8 cellular contexts compared by ENCODE assay signal in the genomic region with DNA sequence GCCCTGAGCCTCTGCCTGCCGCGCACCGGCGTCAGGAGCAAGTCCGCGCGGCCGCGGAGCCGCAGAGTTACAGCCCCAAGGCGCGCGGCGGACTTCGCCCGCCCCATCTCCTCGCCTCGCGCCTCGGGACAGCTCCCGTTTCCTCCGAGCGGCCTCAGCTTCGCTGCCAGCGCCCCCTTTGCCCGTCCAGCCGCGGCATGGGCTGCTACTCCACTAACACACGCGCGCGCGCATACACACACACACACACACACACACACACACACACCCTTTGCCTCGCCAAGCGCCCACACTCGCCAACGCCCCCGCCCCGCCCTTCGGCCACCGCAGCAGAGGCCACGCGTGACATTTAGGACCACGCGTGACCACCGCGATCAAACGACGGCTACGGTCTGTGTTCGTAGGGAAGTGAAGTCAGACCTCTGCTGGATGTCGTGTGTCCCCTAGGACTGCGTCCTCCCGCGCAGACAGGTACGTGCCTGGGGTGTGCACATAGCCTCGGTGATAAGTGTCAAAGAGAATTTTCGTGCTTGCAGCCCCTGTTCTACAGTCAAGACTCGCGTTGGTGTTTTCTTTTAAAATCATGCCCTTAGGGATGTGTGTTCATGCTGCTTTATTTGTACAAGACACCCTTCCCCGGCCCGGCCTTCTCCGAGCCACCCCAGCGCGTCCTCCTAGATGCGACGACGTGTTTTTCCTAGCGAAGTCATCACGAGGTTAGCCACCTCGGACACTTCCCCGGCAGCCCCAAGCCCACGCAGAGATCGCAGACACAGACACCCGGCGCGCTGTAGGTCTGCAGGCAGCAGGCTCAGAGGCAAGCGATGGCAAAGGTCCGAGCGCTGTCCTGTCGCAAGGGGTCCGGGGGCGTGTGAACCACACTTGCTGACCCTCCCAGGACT. TPM values are rescaled to one million over a fixed set of nuclear protein-coding genes. Genes with fewer than 3 reads are reported as not detected.
A peak's percentile ranks its signal among the peaks of the same experiment; 100 is the strongest.
DNase-seq lines count a peak whose midpoint lies in the region; ATAC-seq, FAIRE-seq and TF ChIP-seq lines count a peak whose summit lies in the region.

No MANE protein-coding gene starts in this region.

- H3K4me1 Mint-ChIP-seq in stimulated activated naive CD8-positive, alpha-beta T cell treated with anti-CD3 and anti-CD28 coated beads, Interleukin-15, Interleukin-2, amounts not matched to agents 100 ng/mL and 50 ng/mL, for 24 hours (ENCODE audit: low read depth) = peaks cover 38% of the 10 kb centered on the region

- H3K27me3 Mint-ChIP-seq in stimulated activated naive CD8-positive, alpha-beta T cell treated with anti-CD3 and anti-CD28 coated beads, Interleukin-15, Interleukin-2, amounts not matched to agents 100 ng/mL and 50 ng/mL, for 24 hours = peaks cover 68% of the 10 kb centered on the region

- peak in 2 of 4 donors; percentile 4 to 18 for ATAC-seq in right lobe of liver
- no peak for ATAC-seq in GM21825 (IDR thresholded peaks at IDR 0.05; ENCODE audit: unreplicated experiment)

- no peak for FAIRE-seq in bronchial epithelial cell (lab: Jason Lieb, UNC)

- intact Hi-C loops in right lobe of liver (cut with DNase I) = no loop called here
- intact Hi-C loops in head of caudate nucleus (cut with DNase I) = loop anchor here (10.0 kb wide), 1 partner anchor 440 kb away; no protein-coding TSS in a partner anchor

- H3K9me3 Mint-ChIP-seq in stimulated activated naive CD8-positive, alpha-beta T cell treated with anti-CD3 and anti-CD28 coated beads, Interleukin-15, Interleukin-2, amounts not matched to agents 100 ng/mL and 50 ng/mL, for 24 hours = no peaks in the 10 kb centered on the region

- no peaks in the 10 kb centered on the region for H3K36me3 Mint-ChIP-seq in stimulated activated naive CD8-positive, alpha-beta T cell treated with anti-CD3 and anti-CD28 coated beads, Interleukin-15, Interleukin-2, amounts not matched to agents 100 ng/mL and 50 ng/mL, for 24 hours (ENCODE audit: low read depth)

- H3K4me3 ChIP-seq in bronchial epithelial cell (ENCODE audit: low read depth, low read length) (peak overlapping the region; percentile 8), right lobe of liver (peak overlapping the region; percentile 42 to 63 (median 50))

- 2% methylated on average over 35 of the region's 83 CpGs for WGBS in right lobe of liver (ENCODE audit: insufficient coverage, low coverage, low lambda C conversion rate, missing lambda C conversion rate)

- no peaks in the 10 kb centered on the region for H3K9me3 ChIP-seq in right lobe of liver

- TF ChIP-seq CTCF in bronchial epithelial cell (IDR thresholded peaks at IDR 0.05; ENCODE audit: insufficient read depth, low read length, severe bottlenecking) (no peak), right lobe of liver (IDR thresholded peaks at IDR 0.05) (no peak)

- H3K27ac ChIP-seq in right lobe of liver = no peak overlapping the region

- peaks cover 0 to 32% (median 6%) of the 10 kb centered on the region in 4 donors for H3K4me1 ChIP-seq in right lobe of liver

- DNase-seq in D341Med (ENCODE audit: low spot score) (peak; percentile 65), NOMO-1 treated with DMSO at 0.1 percent for 48 hours (lab: John Stamatoyannopoulos, UW; ENCODE audit: unreplicated experiment) (peak; percentile 11), bronchial epithelial cell (ENCODE audit: low read depth) (no peak), right lobe of liver (peak in 2 of 3 donors; percentile 28 to 54), cerebellar cortex (ENCODE audit: low spot score) (no peak), head of caudate nucleus (no peak)

- TF ChIP-seq POLR2A in right lobe of liver (IDR thresholded peaks at IDR 0.05) = no peak

- H3K4me3 Mint-ChIP-seq in stimulated activated naive CD8-positive, alpha-beta T cell treated with anti-CD3 and anti-CD28 coated beads, Interleukin-15, Interleukin-2, amounts not matched to agents 100 ng/mL and 50 ng/mL, for 24 hours = peak overlapping the region; percentile 73

- H3K27ac Mint-ChIP-seq in stimulated activated naive CD8-positive, alpha-beta T cell treated with anti-CD3 and anti-CD28 coated beads, Interleukin-15, Interleukin-2, amounts not matched to agents 100 ng/mL and 50 ng/mL, for 24 hours = no peak overlapping the region

- H3K27me3 ChIP-seq in bronchial epithelial cell (ENCODE audit: control insufficient read depth, insufficient read depth, low read length) = peaks cover 47% of the 10 kb centered on the region
- H3K27me3 ChIP-seq in right lobe of liver = peaks cover 13 to 20% of the 10 kb centered on the region in 2 donors

- no peaks in the 10 kb centered on the region for H3K36me3 ChIP-seq in bronchial epithelial cell (ENCODE audit: control insufficient read depth, insufficient read depth, low read length)
- no peaks in the 10 kb centered on the region for H3K36me3 ChIP-seq in right lobe of liver

RNA-seq across cellular contexts. Expression of a gene that starts 0.9 kb away (rescaled TPM):
- total RNA-seq in bronchial epithelial cell (1.8 and 2.3 TPM in 2 replicates), right lobe of liver (1 to 10 TPM in 2 of 6 experiments, under 1 TPM in 4; 0.29 to 2.1 (median 0.66) TPM)

Comparison
In these comparisons a context has a peak if more than half of its experiments do, and no peak if none do; other contexts are left out.
1. DNase-seq: peak in D341Med (single experiment), NOMO-1 treated with DMSO at 0.1 percent for 48 hours (single experiment) and right lobe of liver (2 of 3); none in bronchial epithelial cell (single experiment), cerebellar cortex (single experiment) and head of caudate nucleus (0 of 42).